ENCODE assay signal across 13 cellular contexts in the genomic region with DNA sequence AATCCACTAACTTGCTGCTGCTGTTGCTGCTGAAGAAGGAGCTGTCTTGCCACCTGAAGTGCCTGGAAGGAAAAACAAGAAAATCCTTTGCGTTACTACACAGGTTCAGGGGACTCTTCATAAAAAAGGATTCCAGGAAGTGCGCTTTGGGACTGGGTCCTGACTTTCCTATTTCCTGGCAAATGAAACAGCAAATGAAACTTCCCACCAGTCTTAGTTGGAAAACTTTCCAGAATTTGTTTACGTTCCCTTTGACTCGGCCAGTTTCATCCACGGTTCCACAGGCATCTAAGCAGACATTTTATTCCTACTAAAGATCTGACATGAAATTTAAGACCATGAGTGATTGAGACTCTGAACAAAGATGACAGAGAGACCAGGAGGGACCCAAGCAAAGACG.
DNase-seq lines count a peak whose midpoint lies in the region; ATAC-seq and TF ChIP-seq lines count a peak whose summit lies in the region.
"Had no signal": no experiment of that assay in that cellular context is flagged by ENCODE, and none has a peak within 500 bp of the region (broad histone marks: within the 10 kb centered on the region; RNA-seq: fewer than 3 reads in every experiment).

No MANE protein-coding gene starts in this region.

- H3K36me3 ChIP-seq in left ventricle myocardium inferior (peaks cover 15% of the 10 kb centered on the region), mammary epithelial cell (ENCODE audit: insufficient read depth, low read length) (no peaks in the 10 kb centered on the region), upper lobe of right lung (peaks cover 22% of the 10 kb centered on the region)

- H3K27me3 Mint-ChIP-seq in memory B cell: no peaks in the 10 kb centered on the region

- no peaks in the 10 kb centered on the region for H4K20me1 ChIP-seq in mammary epithelial cell (ENCODE audit: insufficient read depth, low read length)

- peaks cover 45% of the 10 kb centered on the region for H3K4me1 Mint-ChIP-seq in memory B cell

- no peaks in the 10 kb centered on the region for H3K9me3 ChIP-seq in left ventricle myocardium inferior (replicated peaks)
- no peaks in the 10 kb centered on the region for H3K9me3 ChIP-seq in mammary epithelial cell (replicated peaks; ENCODE audit: insufficient read depth, low read length)
- H3K9me3 ChIP-seq in upper lobe of right lung: no peaks in the 10 kb centered on the region

- no peak overlapping the region for H3K4me3 ChIP-seq in left ventricle myocardium inferior
- H3K4me3 ChIP-seq in mammary epithelial cell (replicated peaks in 1 of 3; ENCODE audit: insufficient read depth in 1 of 3, low read depth in 2 of 3, low read length in 3 of 3): no peak overlapping the region
- H3K4me3 ChIP-seq in upper lobe of right lung: no peak overlapping the region

- H3K9ac ChIP-seq in mammary epithelial cell (ENCODE audit: insufficient read depth, low read length): no peak overlapping the region

- H3K79me2 ChIP-seq in mammary epithelial cell (ENCODE audit: insufficient read depth, low read length): no peaks in the 10 kb centered on the region

- H3K4me3 Mint-ChIP-seq in memory B cell: no peak overlapping the region

- intact Hi-C loops in left ventricle myocardium inferior (cut with micrococcal nuclease): no loop called here
- intact Hi-C loops in Right ventricle myocardium inferior (cut with DNase I): loop anchor here (2.0 kb wide), 1 partner anchor 68 kb away; no protein-coding TSS in a partner anchor
- intact Hi-C loops in mammary epithelial cell (cut with micrococcal nuclease): loop anchor here (2.0 to 5.0 kb wide), 2 partner anchors 42 to 470 kb away; a partner anchor contains a TSS
- intact Hi-C loops in upper lobe of right lung (cut with DNase I): no loop called here

- no peak overlapping the region for H3K4me2 ChIP-seq in mammary epithelial cell (ENCODE audit: insufficient read depth, low read depth, low read length)

- H3K9me3 Mint-ChIP-seq in memory B cell: no peaks in the 10 kb centered on the region

- TF ChIP-seq CTCF in left ventricle myocardium inferior (IDR thresholded peaks at IDR 0.05; ENCODE audit: borderline replicate concordance) (no peak), mammary epithelial cell (conservative IDR thresholded peaks at IDR 0.05 in 1 of 2, IDR thresholded peaks at IDR 0.05 in 1 of 2; ENCODE audit: extremely low read depth in 1 of 2, insufficient read depth in 1 of 2, low read depth in 1 of 2, low read length in 2 of 2) (no peak), upper lobe of right lung (IDR thresholded peaks at IDR 0.05) (no peak), GM20000 (IDR thresholded peaks at IDR 0.05; ENCODE audit: extremely low read depth, missing control alignments) (no peak)

- no peak for ATAC-seq in Right ventricle myocardium inferior
- ATAC-seq in memory B cell (ENCODE audit: low read depth): no peak
- ATAC-seq in upper lobe of right lung: no peak
- ATAC-seq in HG02973 (IDR thresholded peaks at IDR 0.05; ENCODE audit: unreplicated experiment): no peak

- H3K4me1 ChIP-seq in left ventricle myocardium inferior: peaks cover 53% of the 10 kb centered on the region
- H3K4me1 ChIP-seq in mammary epithelial cell (ENCODE audit: insufficient read depth, low read length): peaks cover 23% of the 10 kb centered on the region
- H3K4me1 ChIP-seq in upper lobe of right lung: peaks cover 23% of the 10 kb centered on the region

- BruUV-seq in mammary epithelial cell (replicated peaks; lab: Mats Ljungman, UMichigan): no TSS peak

- DNase-seq in left ventricle myocardium inferior: no peak
- no peak for DNase-seq in Right ventricle myocardium inferior (ENCODE audit: missing footprints)
- DNase-seq in mammary epithelial cell: no peak
- DNase-seq in memory B cell (ENCODE audit: low spot score in 2 of 2): no peak
- no peak for DNase-seq in upper lobe of right lung
- no peak for DNase-seq in GM20000 (ENCODE audit: low spot score)
- no peak for DNase-seq in NAMALWA (ENCODE audit: low spot score)
- DNase-seq: amygdala; effector CD4-positive, alpha-beta T cell; NCI-H2081 treated with DMSO at 0.1 percent for 48 hours; small intestine; T-helper 1 cell had no signal

- in situ Hi-C loops in mammary epithelial cell (cut with MboI; ENCODE audit: low sequenced_read_pairs in 2 of 2): no loop called here

- dilution Hi-C loops in mammary epithelial cell (cut with HindIII; ENCODE audit: low sequenced_read_pairs): no loop called here

- H3K27me3 ChIP-seq in left ventricle myocardium inferior (ENCODE audit: low read depth) (no peaks in the 10 kb centered on the region), mammary epithelial cell (ENCODE audit: insufficient read depth, low read length) (no peaks in the 10 kb centered on the region), upper lobe of right lung (no peaks in the 10 kb centered on the region)

- H3K27ac ChIP-seq in left ventricle myocardium inferior (replicated peaks) (peak overlapping the region; percentile 24), mammary epithelial cell (ENCODE audit: insufficient read depth, low read depth, low read length) (peak overlapping the region; percentile 67), upper lobe of right lung (peak overlapping the region; percentile 55)

- H3K36me3 Mint-ChIP-seq in memory B cell: peaks cover 31% of the 10 kb centered on the region

- H3K27ac Mint-ChIP-seq in memory B cell: peak overlapping the region; percentile 78

- CTCF ChIA-PET in mammary epithelial cell (lab: Charles Lee; ENCODE audit: low non-redundant PET): no interaction called here

- H2AFZ ChIP-seq in mammary epithelial cell (ENCODE audit: low read depth, low read length): no peak overlapping the region

- 82% methylated on average over 6 of the region's 6 CpGs for WGBS in mammary epithelial cell (ENCODE audit: low coverage, missing lambda C conversion rate)

Comparison
In these comparisons a context has a peak if more than half of its experiments do, and no peak if none do; other contexts are left out.
1. intact Hi-C loops: an anchor here in Right ventricle myocardium inferior (2.0 kb wide) and mammary epithelial cell (2.0 to 5.0 kb wide); none called in left ventricle myocardium inferior and upper lobe of right lung.